In the genomic region with DNA sequence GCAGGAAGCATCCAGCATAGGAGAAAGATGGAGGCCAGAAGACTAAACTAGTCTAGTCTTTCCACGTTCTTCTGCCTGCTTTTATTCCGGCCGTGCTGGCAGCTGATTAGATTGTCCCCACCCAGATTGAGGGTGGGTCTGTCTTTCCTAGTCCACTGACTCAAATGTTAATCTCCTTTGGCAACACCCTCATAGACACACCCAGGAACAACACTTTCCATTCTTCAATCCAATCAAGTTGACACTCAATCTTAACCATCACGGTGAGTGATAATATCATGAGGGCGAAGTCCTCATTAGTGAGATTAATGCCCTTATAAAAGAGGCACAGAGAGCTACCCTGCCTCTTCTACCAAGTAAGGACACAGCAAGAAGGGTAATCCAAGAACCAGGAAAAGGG, we compare ENCODE assay signal across 23 cellular contexts.
DNase-seq lines count a peak whose midpoint lies in the region; ATAC-seq, FAIRE-seq and TF ChIP-seq lines count a peak whose summit lies in the region.
"Had no signal": no experiment of that assay in that cellular context is flagged by ENCODE, and none has a peak within 500 bp of the region (broad histone marks: within the 10 kb centered on the region; RNA-seq: fewer than 3 reads in every experiment).

No MANE protein-coding gene starts in this region.

- in situ Hi-C loops in GM12878 (cut with MboI), result no loop called here

- CTCF ChIA-PET in GM12878 (lab: Yijun Ruan, JAX), result no interaction called here
- CTCF ChIA-PET in activated CD4-positive, alpha-beta T cell treated with anti-CD3 and anti-CD28 coated beads for 36 hours (lab: Charles Lee), result no interaction called here

- H3K36me3 Mint-ChIP-seq in activated CD4-positive, alpha-beta T cell treated with anti-CD3 and anti-CD28 coated beads for 36 hours (ENCODE audit: low read depth), result no peaks in the 10 kb centered on the region
- H3K36me3 Mint-ChIP-seq: CD14-positive monocyte; CD4-positive, alpha-beta memory T cell; CD4-positive, CD25-positive, alpha-beta regulatory T cell; CD8-positive, alpha-beta memory T cell had no signal

- H4K20me1 ChIP-seq in GM12878 (ENCODE audit: control insufficient read depth, insufficient read depth), result no peaks in the 10 kb centered on the region
- H4K20me1 ChIP-seq: BLaER1 had no signal

- H3K27me3 ChIP-seq in GM12878 (replicated peaks in 1 of 2; ENCODE audit: control insufficient read depth in 2 of 2, insufficient read depth in 2 of 2, low read length in 1 of 2) (no peaks in the 10 kb centered on the region), small intestine (ENCODE audit: control insufficient read depth in 2 of 2, insufficient read depth in 2 of 2, low read length in 2 of 2) (no peaks in the 10 kb centered on the region)
- H3K27me3 ChIP-seq: BE2C, BLaER1 had no signal

- no peak for ATAC-seq in GM12878
- no peak for ATAC-seq in activated CD4-positive, alpha-beta T cell treated with anti-CD3 and anti-CD28 coated beads for 36 hours

- H3K4me3 Mint-ChIP-seq in activated CD4-positive, alpha-beta T cell treated with anti-CD3 and anti-CD28 coated beads for 36 hours, result no peak overlapping the region
- H3K4me3 Mint-ChIP-seq: CD14-positive monocyte; CD4-positive, alpha-beta memory T cell; CD4-positive, CD25-positive, alpha-beta regulatory T cell; CD8-positive, alpha-beta memory T cell had no signal

- FAIRE-seq in GM12878 (lab: Jason Lieb, UNC), result no peak
- no peak for FAIRE-seq in small intestine (lab: Jason Lieb, UNC)
- FAIRE-seq: A204.1, G401.6, GM12891, GM19239 had no signal

- no peaks in the 10 kb centered on the region for H3K36me3 ChIP-seq in GM12878 (ENCODE audit: control insufficient read depth in 2 of 2, insufficient read depth in 2 of 2, low read length in 1 of 2)
- no peaks in the 10 kb centered on the region for H3K36me3 ChIP-seq in small intestine (ENCODE audit: control insufficient read depth in 2 of 2, insufficient read depth in 2 of 2, low read length in 2 of 2)
- H3K36me3 ChIP-seq: BE2C, BLaER1 had no signal

- H3K9ac ChIP-seq in GM12878 (ENCODE audit: control insufficient read depth, insufficient read depth, low read length), result no peak overlapping the region
- H3K9ac ChIP-seq: BLaER1 had no signal

- H3K27ac Mint-ChIP-seq in activated CD4-positive, alpha-beta T cell treated with anti-CD3 and anti-CD28 coated beads for 36 hours, result no peak overlapping the region
- H3K27ac Mint-ChIP-seq: CD14-positive monocyte; CD4-positive, alpha-beta memory T cell; CD4-positive, CD25-positive, alpha-beta regulatory T cell; CD8-positive, alpha-beta memory T cell had no signal

- no peak for TF ChIP-seq EP300 in GM12878 (IDR thresholded peaks at IDR 0.05; ENCODE audit: borderline replicate concordance in 1 of 2, control insufficient read depth in 1 of 2, low read depth in 2 of 2, low read length in 2 of 2)

- POLR2A ChIA-PET in GM12878 (lab: Charles Lee), result interaction anchor here (0.6 kb wide), 1 partner anchor 190 kb away, joined by 3 read pairs; no protein-coding TSS in a partner anchor
- POLR2A ChIA-PET in activated CD4-positive, alpha-beta T cell treated with anti-CD3 and anti-CD28 coated beads for 36 hours (lab: Charles Lee), result no interaction called here

- H3K9me3 ChIP-seq in GM12878 (replicated peaks; ENCODE audit: control insufficient read depth, insufficient read depth, low read length) (no peaks in the 10 kb centered on the region), small intestine (ENCODE audit: control insufficient read depth, low read depth) (no peaks in the 10 kb centered on the region)
- H3K9me3 ChIP-seq: BE2C, BLaER1 had no signal

- TF ChIP-seq CTCF in GM12878 (IDR thresholded peaks at IDR 0.05 in 2 of 3, conservative IDR thresholded peaks at IDR 0.05 in 1 of 3; ENCODE audit: control insufficient read depth in 2 of 3, extremely low read depth in 1 of 3, insufficient read depth in 1 of 3, low read depth in 3 of 3, low read length in 3 of 3), result no peak

- H3K9me3 Mint-ChIP-seq in activated CD4-positive, alpha-beta T cell treated with anti-CD3 and anti-CD28 coated beads for 36 hours (ENCODE audit: low read depth), result no peaks in the 10 kb centered on the region
- H3K9me3 Mint-ChIP-seq: CD14-positive monocyte had no signal

- H3K4me2 ChIP-seq in GM12878 (ENCODE audit: control insufficient read depth, insufficient read depth), result peak overlapping the region; percentile 54
- H3K4me2 ChIP-seq: BLaER1 had no signal

- H3K4me3 ChIP-seq in GM12878 (no peak overlapping the region), small intestine (ENCODE audit: low read depth in 1 of 2, low read length in 2 of 2) (no peak overlapping the region)
- H3K4me3 ChIP-seq: BLaER1 had no signal

- no TSS peak for BruUV-seq in GM12878 (replicated peaks; lab: Mats Ljungman, UMichigan)

- WGBS in GM12878 (ENCODE audit: insufficient coverage, insufficient replicate concordance, low lambda C conversion rate, missing lambda C conversion rate), result 98% methylated on average over 5 of the region's 5 CpGs
- WGBS in small intestine, 3 donors, result 19 to 57% (median 45%) methylated on average over 5 of the region's 5 CpGs

- peak; percentile 67 for DNase-seq in NCI-H82 (lab: John Stamatoyannopoulos, UW)
- DNase-seq in GM12878 (ENCODE audit: low read depth, low spot score), result no peak
- peak; percentile 94 for DNase-seq in small intestine
- no peak for DNase-seq in GDM1 (lab: John Stamatoyannopoulos, UW)
- DNase-seq in activated CD4-positive, alpha-beta T cell treated with anti-CD3 and anti-CD28 coated beads for 36 hours, result no peak
- DNase-seq in DMS153 treated with DMSO at 0.1 percent for 48 hours (lab: John Stamatoyannopoulos, UW; ENCODE audit: unreplicated experiment), result no peak
- DNase-seq: 8988T; ACHN; BE2C; C1 segment of cervical spinal cord; CD4-positive, alpha-beta memory T cell; CD4-positive, CD25-positive, alpha-beta regulatory T cell; CD8-positive, alpha-beta memory T cell; COR-L47; DMS 273 treated with DMSO at 0.1 percent for 48 hours; DMS153; DMS79 treated with DMSO at 0.1 percent for 48 hours had no signal

- H3K4me1 ChIP-seq in GM12878 (ENCODE audit: control insufficient read depth, insufficient read depth, low read length) (peaks cover 19% of the 10 kb centered on the region), small intestine (ENCODE audit: control insufficient read depth in 2 of 2, insufficient read depth in 1 of 2, low read depth in 1 of 2, low read length in 1 of 2) (peaks cover 0 to 3% of the 10 kb centered on the region in 2 donors)
- H3K4me1 ChIP-seq: BE2C had no signal

- RAD21 ChIA-PET in GM12878 (lab: Charles Lee; ENCODE audit: unreplicated experiment), result interaction anchor here (0.6 to 1.4 kb wide), 2 partner anchors 23 to 72 kb away, joined by 3 read pairs; no protein-coding TSS in a partner anchor

- no peak overlapping the region for H2AFZ ChIP-seq in GM12878 (ENCODE audit: control insufficient read depth, low read depth, low read length)

- peaks cover 6% of the 10 kb centered on the region for H3K4me1 Mint-ChIP-seq in activated CD4-positive, alpha-beta T cell treated with anti-CD3 and anti-CD28 coated beads for 36 hours
- H3K4me1 Mint-ChIP-seq: CD14-positive monocyte had no signal

- no peak for TF ChIP-seq RAD21 in GM12878 (IDR thresholded peaks at IDR 0.05; ENCODE audit: insufficient read depth, low read depth, low read length)

- SMC1A ChIA-PET in GM12878 (lab: Charles Lee; ENCODE audit: uncharacterized antibody, unreplicated experiment), result interaction anchor here (1.2 kb wide), 1 partner anchor 9 kb away, joined by 3 read pairs; no protein-coding TSS in a partner anchor

- intact Hi-C loops in GM12878 (cut with micrococcal nuclease; ENCODE audit: unreplicated experiment), result no loop called here
- intact Hi-C loops in activated CD4-positive, alpha-beta T cell treated with anti-CD3 and anti-CD28 coated beads for 36 hours (cut with DNase I, micrococcal nuclease), result no loop called here

- no peaks in the 10 kb centered on the region for H3K27me3 Mint-ChIP-seq in activated CD4-positive, alpha-beta T cell treated with anti-CD3 and anti-CD28 coated beads for 36 hours
- H3K27me3 Mint-ChIP-seq: CD4-positive, alpha-beta memory T cell; CD4-positive, CD25-positive, alpha-beta regulatory T cell; CD8-positive, alpha-beta memory T cell had no signal

- H3K79me2 ChIP-seq in GM12878 (ENCODE audit: control insufficient read depth, insufficient read depth, low read length), result no peaks in the 10 kb centered on the region

- no peak for TF ChIP-seq POLR2A in GM12878 (IDR thresholded peaks at IDR 0.05; ENCODE audit: low read depth, low read length)

- H3K27ac ChIP-seq in GM12878 (ENCODE audit: control insufficient read depth, insufficient read depth) (peak overlapping the region; percentile 15; the same call in 1 of the 2 replicates), small intestine (ENCODE audit: low read depth in 1 of 2, low read length in 1 of 2) (peak overlapping the region; percentile 6 to 12)
- H3K27ac ChIP-seq: BLaER1 had no signal

TF ChIP-seq in GM12878, 131 proteins besides CTCF, POLR2A, EP300 and RAD21:
- TF ChIP-seq POLR2AphosphoS2 (IDR thresholded peaks at IDR 0.05; ENCODE audit: low read depth, low read length) (no peak), ASH2L (IDR thresholded peaks at IDR 0.05; ENCODE audit: borderline replicate concordance, low read depth) (no peak)
- TF ChIP-seq, protein P1, sequence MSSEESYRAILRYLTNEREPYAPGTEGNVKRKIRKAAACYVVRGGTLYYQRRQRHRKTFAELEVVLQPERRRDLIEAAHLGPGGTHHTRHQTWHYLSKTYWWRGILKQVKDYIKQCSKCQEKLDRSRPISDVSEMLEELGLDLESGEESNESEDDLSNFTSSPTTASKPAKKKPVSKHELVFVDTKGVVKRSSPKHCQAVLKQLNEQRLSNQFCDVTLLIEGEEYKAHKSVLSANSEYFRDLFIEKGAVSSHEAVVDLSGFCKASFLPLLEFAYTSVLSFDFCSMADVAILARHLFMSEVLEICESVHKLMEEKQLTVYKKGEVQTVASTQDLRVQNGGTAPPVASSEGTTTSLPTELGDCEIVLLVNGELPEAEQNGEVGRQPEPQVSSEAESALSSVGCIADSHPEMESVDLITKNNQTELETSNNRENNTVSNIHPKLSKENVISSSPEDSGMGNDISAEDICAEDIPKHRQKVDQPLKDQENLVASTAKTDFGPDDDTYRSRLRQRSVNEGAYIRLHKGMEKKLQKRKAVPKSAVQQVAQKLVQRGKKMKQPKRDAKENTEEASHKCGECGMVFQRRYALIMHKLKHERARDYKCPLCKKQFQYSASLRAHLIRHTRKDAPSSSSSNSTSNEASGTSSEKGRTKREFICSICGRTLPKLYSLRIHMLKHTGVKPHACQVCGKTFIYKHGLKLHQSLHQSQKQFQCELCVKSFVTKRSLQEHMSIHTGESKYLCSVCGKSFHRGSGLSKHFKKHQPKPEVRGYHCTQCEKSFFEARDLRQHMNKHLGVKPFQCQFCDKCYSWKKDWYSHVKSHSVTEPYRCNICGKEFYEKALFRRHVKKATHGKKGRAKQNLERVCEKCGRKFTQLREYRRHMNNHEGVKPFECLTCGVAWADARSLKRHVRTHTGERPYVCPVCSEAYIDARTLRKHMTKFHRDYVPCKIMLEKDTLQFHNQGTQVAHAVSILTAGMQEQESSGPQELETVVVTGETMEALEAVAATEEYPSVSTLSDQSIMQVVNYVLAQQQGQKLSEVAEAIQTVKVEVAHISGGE (CRISPR knock-in tag; IDR thresholded peaks at IDR 0.05), result no peak

Comparison
In these comparisons a context has a peak if more than half of its experiments do, and no peak if none do; other contexts are left out.
1. DNase-seq: peak in NCI-H82 (single experiment) and small intestine (single experiment); none in GM12878 (single experiment), GDM1 (single experiment), activated CD4-positive, alpha-beta T cell treated with anti-CD3 and anti-CD28 coated beads for 36 hours (single experiment) and DMS153 treated with DMSO at 0.1 percent for 48 hours (single experiment).